1 cellular context compared by ENCODE assay signal in genomic region chr19:11453468-11454341, GRCh38.
TF ChIP-seq lines count a peak whose summit lies in the region.

No MANE protein-coding gene starts in this region.

TF ChIP-seq in HEK293, 187 proteins besides CTCF, POLR2A, EP300 and RAD21 (continued from another document):
- TF ChIP-seq PRDM10 (tag by site-specific recombination; IDR thresholded peaks at IDR 0.05) (0 out of 2 replicates have a peak, but pooled peaks have one; percentile 14), ZNF580 (tag by site-specific recombination; IDR thresholded peaks at IDR 0.05) (no peak), ZNF335 (tag by site-specific recombination; conservative IDR thresholded peaks at IDR 0.05) (no peak), ZNF645 (tag by site-specific recombination; IDR thresholded peaks at IDR 0.05) (no peak), ZSCAN18 (tag by site-specific recombination; IDR thresholded peaks at IDR 0.05) (no peak)
